ENCODE assay signal across 11 cellular contexts in the genomic region with DNA sequence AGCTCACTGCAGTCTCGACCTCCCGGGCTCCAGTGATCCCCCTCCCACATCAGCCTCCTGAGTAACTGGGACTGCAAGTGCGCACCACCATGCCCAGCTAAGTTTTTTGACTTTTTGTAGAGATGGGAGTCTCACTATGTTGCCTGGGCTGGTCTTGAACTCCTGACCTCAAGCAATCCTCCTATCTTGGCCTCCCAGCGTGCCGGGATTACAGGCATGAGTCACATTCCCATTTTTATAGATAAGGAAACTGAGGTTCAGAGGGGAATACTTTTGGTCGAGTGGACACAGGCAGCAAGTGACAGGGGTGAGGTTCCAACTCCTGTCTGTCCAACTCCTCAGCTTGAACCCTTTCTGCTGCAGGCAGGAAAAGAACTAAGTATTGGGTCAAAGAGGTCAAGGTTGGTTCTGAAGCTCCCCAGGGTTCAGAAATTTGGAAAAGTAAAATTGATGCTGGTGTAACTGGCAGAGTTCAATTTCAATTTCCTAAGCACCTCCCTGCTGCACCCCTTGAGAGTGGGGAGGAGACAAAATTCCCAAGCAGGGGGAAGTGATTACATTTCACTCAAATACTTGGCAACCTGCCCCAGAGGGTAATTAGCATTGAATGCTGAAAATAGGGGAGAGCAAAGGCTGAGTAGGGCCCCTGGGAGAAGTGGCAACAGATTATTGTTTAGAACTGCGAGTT. TPM values are rescaled to one million over a fixed set of nuclear protein-coding genes. Genes with fewer than 3 reads are reported as not detected.
DNase-seq lines count a peak whose midpoint lies in the region; ATAC-seq, FAIRE-seq and TF ChIP-seq lines count a peak whose summit lies in the region.
"Had no signal": no experiment of that assay in that cellular context is flagged by ENCODE, and none has a peak within 500 bp of the region (broad histone marks: within the 10 kb centered on the region; RNA-seq: fewer than 3 reads in every experiment).

No MANE protein-coding gene starts in this region.

- no peak overlapping the region for H3K27ac ChIP-seq in H1 (ENCODE audit: low read depth, low read length)
- no peak overlapping the region for H3K27ac ChIP-seq in breast epithelium

- H4K8ac ChIP-seq in H1 (ENCODE audit: extremely low read depth, insufficient read depth, low read length) = no peak overlapping the region

- H2AFZ ChIP-seq in H1 (ENCODE audit: low read length) = no peak overlapping the region

- 75% methylated on average over 7 of the region's 7 CpGs; no CpG with 5 or more reads in 1 of the 2 experiments for WGBS in H1 (ENCODE audit: extremely low coverage in 1 of 2, insufficient coverage in 1 of 2, insufficient read length in 1 of 2, insufficient replicate concordance in 2 of 2, low coverage in 1 of 2, low lambda C conversion rate in 2 of 2, missing lambda C conversion rate in 1 of 2), 2 experiments

- H4K20me1 ChIP-seq in H1 (replicated peaks in 1 of 2; ENCODE audit: control insufficient read depth in 1 of 2, insufficient read depth in 2 of 2, low read length in 2 of 2) = no peaks in the 10 kb centered on the region

- H3K27me3 ChIP-seq in H1 (replicated peaks in 1 of 4; ENCODE audit: control insufficient read depth in 3 of 4, extremely low read depth in 1 of 4, insufficient read depth in 3 of 4, low read length in 3 of 4) (no peaks in the 10 kb centered on the region), breast epithelium (no peaks in the 10 kb centered on the region)

- TF ChIP-seq POLR2A in H1 (IDR thresholded peaks at IDR 0.05; ENCODE audit: control extremely low read depth in 1 of 2, low read depth in 2 of 2, low read length in 2 of 2) = no peak
- TF ChIP-seq POLR2A in breast epithelium (IDR thresholded peaks at IDR 0.05) = no peak

- H3K9me3 ChIP-seq in H1 (ENCODE audit: insufficient read depth in 2 of 2, low read depth in 1 of 2, low read length in 1 of 2) (no peaks in the 10 kb centered on the region), breast epithelium (no peaks in the 10 kb centered on the region)

- no peak overlapping the region for H3K4ac ChIP-seq in H1 (replicated peaks; ENCODE audit: insufficient read length, low read depth, low read length)

- H2AK5ac ChIP-seq in H1 (ENCODE audit: low read depth, low read length) = no peak overlapping the region

- H3K23ac ChIP-seq in H1 (ENCODE audit: insufficient read length) = no peak overlapping the region

- no peak overlapping the region for H2BK120ac ChIP-seq in H1 (replicated peaks; ENCODE audit: low read depth, low read length)

- no peaks in the 10 kb centered on the region for H3K79me2 ChIP-seq in H1 (ENCODE audit: control insufficient read depth in 1 of 2, insufficient read depth in 2 of 2, low read length in 2 of 2)

- CTCF ChIA-PET in H1 (lab: Charles Lee; ENCODE audit: partially characterized antibody) = interaction anchor here (0.6 to 5.7 kb wide), 24 partner anchors 8 to 260 kb away, joined by 3 to 72 read pairs (median 4); a partner anchor contains a TSS

- ATAC-seq in GM18909 (IDR thresholded peaks at IDR 0.05; ENCODE audit: poor library complexity, unreplicated experiment) (no peak), sciatic nerve (no peak)

- H2BK12ac ChIP-seq in H1 (ENCODE audit: low read depth, low read length) = no peak overlapping the region

- H3K18ac ChIP-seq in H1 (ENCODE audit: extremely low read depth, low read length) = no peak overlapping the region

- no peaks in the 10 kb centered on the region; the same call in 1 of the 2 replicates for H3K23me2 ChIP-seq in H1 (ENCODE audit: low read depth, low read length)

- no peak overlapping the region for H4K91ac ChIP-seq in H1 (replicated peaks; ENCODE audit: insufficient read length, low read length)

- peak overlapping the region in 1 of 2 experiments; percentile 30; a peak in 1 of 4 replicates for H3K4me2 ChIP-seq in H1 (ENCODE audit: insufficient read depth in 1 of 2, low read depth in 2 of 2, low read length in 2 of 2)

- H3K9ac ChIP-seq in H1 (replicated peaks in 1 of 4; ENCODE audit: extremely low read depth in 1 of 4, low read depth in 3 of 4, low read length in 3 of 4) = no peak overlapping the region

- no peak overlapping the region for H3K14ac ChIP-seq in H1 (ENCODE audit: insufficient read length)

- no peak for FAIRE-seq in H1 (lab: Jason Lieb, UNC)

- no peak overlapping the region for H4K5ac ChIP-seq in H1 (ENCODE audit: insufficient read length, low read depth, low read length)

- peak; percentile 84 for DNase-seq in DMS 273 (lab: John Stamatoyannopoulos, UW; ENCODE audit: unreplicated experiment)
- DNase-seq in NCI-H345 treated with DMSO at 0.1 percent for 48 hours (lab: John Stamatoyannopoulos, UW; ENCODE audit: unreplicated experiment) = peak; percentile 87
- DNase-seq in H1 (ENCODE audit: low read depth in 1 of 2, low spot score in 2 of 2) = no peak
- no peak for DNase-seq in breast epithelium (ENCODE audit: low spot score in 2 of 2)
- no peak for DNase-seq in stimulated activated CD4-positive, alpha-beta T cell treated with anti-CD3 and anti-CD28 coated beads, Interleukin-4, amount 100 ng/mL, for 24 hours
- no peak for DNase-seq in sciatic nerve (ENCODE audit: low spot score)
- DNase-seq: occipital lobe had no signal

- TF ChIP-seq CTCF in H1 (IDR thresholded peaks at IDR 0.05; ENCODE audit: control extremely low read depth in 1 of 3, insufficient read depth in 1 of 3, low read depth in 1 of 3, low read length in 3 of 3) (no peak), breast epithelium (IDR thresholded peaks at IDR 0.05) (no peak)

- no peak overlapping the region for H2BK15ac ChIP-seq in H1 (ENCODE audit: low read length)

- H3K4me3 ChIP-seq in H1 (ENCODE audit: extremely low read depth in 1 of 4, insufficient read depth in 2 of 4, low read depth in 3 of 4, low read length in 4 of 4) (no peak overlapping the region), breast epithelium (no peak overlapping the region)

- intact Hi-C loops in breast epithelium (cut with DNase I; ENCODE audit: low total_unique reads) (no loop called here), sciatic nerve (cut with DNase I) (no loop called here)

- TF ChIP-seq RAD21 in Ishikawa (IDR thresholded peaks at IDR 0.05; ENCODE audit: low read depth) = peak; percentile 23; the same call in 1 of the 2 replicates
- no peak for TF ChIP-seq RAD21 in H1 (IDR thresholded peaks at IDR 0.05 in 1 of 2, conservative IDR thresholded peaks at IDR 0.05 in 1 of 2; ENCODE audit: low read depth in 2 of 2, low read length in 2 of 2)

- H3K36me3 ChIP-seq in H1 (ENCODE audit: control insufficient read depth in 2 of 4, insufficient read depth in 4 of 4, low read length in 3 of 4) (no peaks in the 10 kb centered on the region), breast epithelium (no peaks in the 10 kb centered on the region)

- no peak overlapping the region for H3K56ac ChIP-seq in H1 (replicated peaks; ENCODE audit: insufficient read length, low read depth, low read length)

- H3K4me1 ChIP-seq in H1 (replicated peaks in 1 of 4; ENCODE audit: control insufficient read depth in 3 of 4, insufficient read depth in 4 of 4, low read length in 3 of 4) (peaks cover 5 to 8% (median 7%) of the 10 kb centered on the region in 4 experiments; a peak in 5 of 7 replicates), breast epithelium (no peaks in the 10 kb centered on the region)

- POLR2A ChIA-PET in H1 (lab: Charles Lee; ENCODE audit: partially characterized antibody) = interaction anchor here (0.7 kb wide), 1 partner anchor 222 kb away, joined by 3 read pairs; no protein-coding TSS in a partner anchor

- H2BK5ac ChIP-seq in H1 (ENCODE audit: low read depth, low read length) = no peak overlapping the region

- no peak overlapping the region for H2BK20ac ChIP-seq in H1 (ENCODE audit: low read length)

- no peaks in the 10 kb centered on the region for H3K79me1 ChIP-seq in H1 (ENCODE audit: low read depth, low read length)

- TF ChIP-seq EP300 in Ishikawa (IDR thresholded peaks at IDR 0.05; ENCODE audit: borderline replicate concordance) (peak; percentile 35; the same call in 1 of the 2 replicates), H1 (IDR thresholded peaks at IDR 0.05; ENCODE audit: borderline replicate concordance in 1 of 2, low read depth in 2 of 2, low read length in 2 of 2) (no peak)

TF ChIP-seq in Ishikawa, 13 proteins besides CTCF, POLR2A, EP300 and RAD21 (continues in another document):
- TF ChIP-seq TCF12 (IDR thresholded peaks at IDR 0.05; ENCODE audit: low read depth) = no peak; the same call in 1 of the 2 replicates

TF ChIP-seq in H1, 55 proteins besides CTCF, POLR2A, EP300 and RAD21 (continues in another document):
- TF ChIP-seq HDAC2 (IDR thresholded peaks at IDR 0.05; ENCODE audit: borderline replicate concordance in 1 of 2, low read depth in 2 of 2, low read length in 2 of 2) = no peak
- no peak for TF ChIP-seq KDM5A (IDR thresholded peaks at IDR 0.05; ENCODE audit: low read length)
- no peak for TF ChIP-seq POU5F1 (IDR thresholded peaks at IDR 0.05; ENCODE audit: low read depth, low read length)
- TF ChIP-seq TEAD4 (IDR thresholded peaks at IDR 0.05; ENCODE audit: low read depth, low read length) = no peak
- TF ChIP-seq YY1 (IDR thresholded peaks at IDR 0.05; ENCODE audit: low read depth, low read length) = no peak
- TF ChIP-seq BCL11A (IDR thresholded peaks at IDR 0.05; ENCODE audit: low read depth in 2 of 2, low read length in 2 of 2) = no peak
- peak; percentile 43; the same call in 1 of the 2 replicates for TF ChIP-seq KDM1A (IDR thresholded peaks at IDR 0.05; ENCODE audit: borderline replicate concordance, low read length)

RNA-seq across cellular contexts. Expression of a gene that starts 17.6 kb away (rescaled TPM):
- total RNA-seq in H1 (2021; fragmentation: NEBNext Ultra II Directional; extraction: Animal tissue kit (Norgen Biotek cat#: 25700)) = 175 and 178 TPM in 2 replicates
- 362 and 487 TPM in 2 replicates for polyA plus RNA-seq in H1 (2011; rRNA removed)
- polyA plus RNA-seq in H1 (2011; cell fraction: cytosol; rRNA removed) = 189 TPM
- polyA plus RNA-seq in H1 (2011; cell fraction: nucleus; rRNA removed) = 238 TPM
- polyA plus RNA-seq in H1 (2012, experiment 1 of 2) = 179 to 258 TPM (median 246 TPM) in 4 replicates
- polyA plus RNA-seq in H1 (2012, experiment 2 of 2) = 250 TPM
- 256 TPM for polyA plus RNA-seq in H1 (2013, experiment 1 of 2)
- 256 TPM for polyA plus RNA-seq in H1 (2013, experiment 2 of 2)
- polyA minus RNA-seq in H1 (2011; rRNA and poly(A)+ RNA removed) = 155 and 168 TPM in 2 replicates
- polyA minus RNA-seq in H1 (2011; cell fraction: cytosol; rRNA and poly(A)+ RNA removed) = 169 TPM
- 75.5 TPM for polyA minus RNA-seq in H1 (2011; cell fraction: nucleus; rRNA and poly(A)+ RNA removed)
- 10 to 100 TPM in 2 of 3 donors, 1 to 10 TPM in 1; 2.9 to 98.0 (median 17.4) TPM for total RNA-seq in breast epithelium
- 14.6 TPM for total RNA-seq in sciatic nerve
- total RNA-seq: CD4-positive, CD25-positive, alpha-beta regulatory T cell; MCF 10A had no signal
- polyA plus RNA-seq: CD4-positive, CD25-positive, alpha-beta regulatory T cell had no signal

RNA-seq across cellular contexts. Expression of a gene that starts 51.7 kb away (rescaled TPM):
- total RNA-seq in H1 (2021; fragmentation: NEBNext Ultra II Directional; extraction: Animal tissue kit (Norgen Biotek cat#: 25700)) = 4.1 and 4.3 TPM in 2 replicates
- 2.7 and 3.8 TPM in 2 replicates for polyA plus RNA-seq in H1 (2011; rRNA removed)
- 3.8 TPM for polyA plus RNA-seq in H1 (2011; cell fraction: cytosol; rRNA removed)
- polyA plus RNA-seq in H1 (2011; cell fraction: nucleus; rRNA removed) = 9.1 TPM
- polyA plus RNA-seq in H1 (2012, experiment 1 of 2) = 3.6 to 5.6 TPM (median 4.8 TPM) in 4 replicates
- polyA plus RNA-seq in H1 (2012, experiment 2 of 2) = 1.5 TPM
- 2.6 TPM for polyA plus RNA-seq in H1 (2013, experiment 1 of 2)
- 2.5 TPM for polyA plus RNA-seq in H1 (2013, experiment 2 of 2)
- 6.7 and 12.0 TPM in 2 replicates for polyA minus RNA-seq in H1 (2011; rRNA and poly(A)+ RNA removed)
- 4.3 TPM for polyA minus RNA-seq in H1 (2011; cell fraction: cytosol; rRNA and poly(A)+ RNA removed)
- polyA minus RNA-seq in H1 (2011; cell fraction: nucleus; rRNA and poly(A)+ RNA removed) = 7.9 TPM
- total RNA-seq in breast epithelium (10 to 100 TPM; 13.8 to 22.3 (median 20.6) TPM), sciatic nerve (4.7 TPM)

Comparison
In these comparisons a context has a peak if more than half of its experiments do, and no peak if none do; other contexts are left out.
1. DNase-seq: peak in DMS 273 (single experiment) and NCI-H345 treated with DMSO at 0.1 percent for 48 hours (single experiment); none in H1 (0 of 2), breast epithelium (0 of 2), stimulated activated CD4-positive, alpha-beta T cell treated with anti-CD3 and anti-CD28 coated beads, Interleukin-4, amount 100 ng/mL, for 24 hours (single experiment) and sciatic nerve (single experiment).